11 cellular contexts compared by ENCODE assay signal in the genomic region with DNA sequence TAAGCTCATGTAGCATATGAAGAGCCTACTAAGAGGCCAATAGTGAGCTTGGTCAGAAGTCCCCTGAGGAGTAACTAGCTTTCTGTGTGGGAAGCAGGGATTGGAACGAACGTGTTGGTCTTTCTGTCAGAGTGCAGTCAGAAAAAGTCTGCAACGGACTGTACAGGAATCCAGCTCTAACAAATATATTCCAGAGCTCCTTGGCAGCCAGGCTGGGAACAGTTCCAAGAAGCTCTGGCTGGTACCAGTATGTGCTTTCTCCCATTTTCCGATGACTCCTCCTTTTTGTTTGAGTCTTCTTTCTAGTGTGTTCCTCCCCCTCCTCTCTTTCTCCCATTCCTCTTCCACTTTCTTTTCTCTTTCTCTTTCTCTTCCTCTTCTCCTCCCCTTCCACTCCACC. TPM values are rescaled to one million over a fixed set of nuclear protein-coding genes. Genes with fewer than 3 reads are reported as not detected.
DNase-seq lines count a peak whose midpoint lies in the region; ATAC-seq and TF ChIP-seq lines count a peak whose summit lies in the region.
"Had no signal": no experiment of that assay in that cellular context is flagged by ENCODE, and none has a peak within 500 bp of the region (broad histone marks: within the 10 kb centered on the region; RNA-seq: fewer than 3 reads in every experiment).

No MANE protein-coding gene starts in this region.

- DNase-seq in AG09309 (ENCODE audit: low read depth) (peak; percentile 10), body of pancreas (peak; percentile 74 to 84 (median 82)), right atrium auricular region (ENCODE audit: low spot score) (peak; percentile 69), prostate gland (ENCODE audit: low spot score) (peak; percentile 81), DMS 273 treated with DMSO at 0.1 percent for 48 hours (lab: John Stamatoyannopoulos, UW) (no peak), AG08396 (ENCODE audit: low spot score) (no peak)
- DNase-seq: activated T-cell treated with anti-CD3 and anti-CD28 coated beads, Interleukin-2, amount 50 U/mL, for 24 hours; NCI-H1694 treated with DMSO at 0.1 percent for 48 hours had no signal

- H3K27ac ChIP-seq in body of pancreas (peak overlapping the region in 3 of 4 donors; percentile 53 to 69 (median 55)), right atrium auricular region (peak overlapping the region; percentile 56 to 60), prostate gland (peak overlapping the region; percentile 75 to 81)
- H3K27ac ChIP-seq: neutrophil had no signal

- H3K27me3 ChIP-seq in body of pancreas (no peaks in the 10 kb centered on the region), right atrium auricular region (no peaks in the 10 kb centered on the region), prostate gland (replicated peaks; ENCODE audit: insufficient read depth) (no peaks in the 10 kb centered on the region)
- H3K27me3 ChIP-seq: neutrophil had no signal

- WGBS in body of pancreas, 2 donors: 7 to 13% methylated on average over 4 of the region's 4 CpGs
- 7% methylated on average over 4 of the region's 4 CpGs for WGBS in prostate gland

- intact Hi-C loops in body of pancreas (cut with DNase I): no loop called here
- intact Hi-C loops in prostate gland (cut with DNase I): loop anchor here (10.0 kb wide), 1 partner anchor 54 kb away; no protein-coding TSS in a partner anchor

- H3K9me3 ChIP-seq in body of pancreas (no peaks in the 10 kb centered on the region), right atrium auricular region (no peaks in the 10 kb centered on the region), prostate gland (no peaks in the 10 kb centered on the region)
- H3K9me3 ChIP-seq: neutrophil had no signal

- TF ChIP-seq CTCF in AG09309 (IDR thresholded peaks at IDR 0.05; ENCODE audit: control insufficient read depth, insufficient read depth, low read depth, low read length, missing control alignments): no peak
- no peak for TF ChIP-seq CTCF in body of pancreas (IDR thresholded peaks at IDR 0.05)
- no peak for TF ChIP-seq CTCF in right atrium auricular region (IDR thresholded peaks at IDR 0.05)
- no peak for TF ChIP-seq CTCF in prostate gland (IDR thresholded peaks at IDR 0.05)

- no peak for TF ChIP-seq POLR2A in body of pancreas (IDR thresholded peaks at IDR 0.05)
- TF ChIP-seq POLR2A in prostate gland (IDR thresholded peaks at IDR 0.05): no peak

- H3K4me1 ChIP-seq in body of pancreas (peaks cover 55% of the 10 kb centered on the region), right atrium auricular region (peaks cover 0 to 33% of the 10 kb centered on the region in 2 donors), prostate gland (replicated peaks) (peaks cover 12% of the 10 kb centered on the region)

- H3K4me3 ChIP-seq in AG09309 (ENCODE audit: control insufficient read depth, low read depth, low read length): no peak overlapping the region
- no peak overlapping the region for H3K4me3 ChIP-seq in body of pancreas
- peak overlapping the region in 1 of 2 donors; percentile 1 for H3K4me3 ChIP-seq in right atrium auricular region
- H3K4me3 ChIP-seq in prostate gland: no peak overlapping the region

- H3K36me3 ChIP-seq in body of pancreas (replicated peaks in 1 of 2; ENCODE audit: insufficient read depth in 1 of 2, low read depth in 2 of 2): no peaks in the 10 kb centered on the region
- no peaks in the 10 kb centered on the region for H3K36me3 ChIP-seq in right atrium auricular region
- H3K36me3 ChIP-seq in prostate gland: no peaks in the 10 kb centered on the region

- peak; percentile 48 for ATAC-seq in body of pancreas
- ATAC-seq in GM21576 (IDR thresholded peaks at IDR 0.05; ENCODE audit: unreplicated experiment): no peak
- ATAC-seq in GM21423 (IDR thresholded peaks at IDR 0.05; ENCODE audit: unreplicated experiment): no peak

RNA-seq across cellular contexts. Expression of gene TTLL5, which starts 59.8 kb away (rescaled TPM):
- 10 to 100 TPM; 21.0 to 21.8 TPM for total RNA-seq in body of pancreas
- 10 to 100 TPM; 15.3 to 22.6 TPM for total RNA-seq in right atrium auricular region
- total RNA-seq in prostate gland: 10 to 100 TPM; 40.3 to 46.2 TPM

Comparison
In these comparisons a context has a peak if more than half of its experiments do, and no peak if none do; other contexts are left out.
1. DNase-seq: peak in AG09309 (single experiment), body of pancreas (4 of 4), right atrium auricular region (single experiment) and prostate gland (single experiment); none in DMS 273 treated with DMSO at 0.1 percent for 48 hours (single experiment) and AG08396 (single experiment).
2. Peak in every context shown above with its lines, with median percentiles within 50 percentile points of each other: H3K27ac ChIP-seq.